ENCODE assay signal across 20 cellular contexts in the genomic region with DNA sequence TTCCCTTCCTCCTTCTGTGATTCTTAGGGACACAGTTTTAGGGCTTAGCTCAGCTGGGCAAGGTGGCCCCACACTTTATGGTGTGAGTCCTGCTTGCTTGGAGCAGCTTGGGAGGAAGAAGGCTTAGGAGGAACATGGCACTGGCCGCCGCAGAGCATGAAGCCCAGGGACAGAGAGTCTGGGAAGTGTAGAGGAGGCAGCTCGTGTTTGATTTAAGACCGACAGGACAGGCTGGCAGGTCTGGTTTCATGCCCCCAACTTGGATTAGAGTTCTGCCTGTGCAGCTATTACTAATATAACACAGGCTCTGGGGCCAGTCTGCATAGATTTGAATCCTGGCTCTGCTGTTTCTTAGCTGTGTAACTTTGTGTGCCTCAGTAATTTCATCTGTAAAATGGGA.
"Had no signal": no experiment of that assay in that cellular context is flagged by ENCODE, and none has a peak within 500 bp of the region (broad histone marks: within the 10 kb centered on the region; RNA-seq: fewer than 3 reads in every experiment).

No MANE protein-coding gene starts in this region.

- H3K36me3 Mint-ChIP-seq: activated naive CD8-positive, alpha-beta T cell; brain had no signal

- H3K27ac Mint-ChIP-seq: activated CD8-positive, alpha-beta T cell treated with anti-CD3 and anti-CD28 coated beads for 36 hours; activated naive CD4-positive, alpha-beta T cell treated with anti-CD3 and anti-CD28 coated beads for 36 hours; activated naive CD8-positive, alpha-beta T cell; T-helper 17 cell had no signal

- DNase-seq: activated CD4-positive, CD25-positive, alpha-beta regulatory T cell; activated CD8-positive, alpha-beta memory T cell treated with anti-CD3 and anti-CD28 coated beads, Interleukin-2, amount 50 U/mL, for 4 hours; activated CD8-positive, alpha-beta T cell treated with anti-CD3 and anti-CD28 coated beads for 36 hours; activated gamma-delta T cell; activated naive CD4-positive, alpha-beta T cell treated with anti-CD3 and anti-CD28 coated beads for 36 hours; amygdala; KG1; NCI-H1092; NCI-H1930; NCI-H2171; NCI-H2227 treated with DMSO at 0.1 percent for 48 hours; NCI-H446 treated with DMSO at 0.1 percent for 48 hours; NCI-H524 treated with DMSO at 0.1 percent for 48 hours; NCI-H748 treated with DMSO at 0.1 percent for 48 hours; SIG-M5; T-helper 17 cell; T1000 had no signal

- ATAC-seq: activated CD8-positive, alpha-beta T cell treated with anti-CD3 and anti-CD28 coated beads for 36 hours; T-helper 17 cell had no signal

- H3K4me1 Mint-ChIP-seq: central memory CD8-positive, alpha-beta T cell; T-helper 17 cell had no signal

- H3K4me3 Mint-ChIP-seq: activated CD8-positive, alpha-beta T cell treated with anti-CD3 and anti-CD28 coated beads for 36 hours; activated naive CD4-positive, alpha-beta T cell treated with anti-CD3 and anti-CD28 coated beads for 36 hours; activated naive CD8-positive, alpha-beta T cell; central memory CD8-positive, alpha-beta T cell; T-helper 17 cell had no signal

- H3K9me3 Mint-ChIP-seq: activated CD8-positive, alpha-beta T cell treated with anti-CD3 and anti-CD28 coated beads for 36 hours; activated naive CD4-positive, alpha-beta T cell treated with anti-CD3 and anti-CD28 coated beads for 36 hours; central memory CD8-positive, alpha-beta T cell had no signal
